23 cellular contexts compared by ENCODE assay signal in the genomic region with DNA sequence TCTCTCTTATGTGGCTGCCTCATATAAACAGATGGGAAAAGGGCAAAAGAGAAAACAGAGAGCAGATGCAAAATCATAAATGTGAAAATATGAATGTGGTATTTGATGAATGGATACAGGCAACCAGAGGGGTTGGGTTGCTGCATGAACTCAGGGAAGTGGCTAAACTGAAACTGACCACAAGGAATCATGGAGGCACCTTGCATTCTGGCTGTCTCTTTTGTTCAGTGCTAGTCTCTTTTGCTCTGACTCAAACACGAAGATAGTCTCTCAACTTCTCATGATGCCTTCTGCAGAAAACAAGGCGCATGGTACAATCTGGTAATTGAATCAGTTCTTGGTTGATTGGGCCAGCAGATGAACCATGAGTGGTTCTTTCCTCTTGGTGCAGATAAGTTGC.
"Had no signal": no experiment of that assay in that cellular context is flagged by ENCODE, and none has a peak within 500 bp of the region (broad histone marks: within the 10 kb centered on the region; RNA-seq: fewer than 3 reads in every experiment).

No MANE protein-coding gene starts in this region.

- H3K27me3 ChIP-seq: gastroesophageal sphincter, thyroid gland, upper lobe of right lung had no signal

- H3K4me3 ChIP-seq: gastroesophageal sphincter, skin epidermis, thyroid gland, upper lobe of right lung had no signal

- H3K36me3 ChIP-seq: gastroesophageal sphincter, thyroid gland, upper lobe of right lung had no signal

- H3K9me3 ChIP-seq: gastroesophageal sphincter, thyroid gland, upper lobe of right lung had no signal

- H3K27ac ChIP-seq: epithelial cell of prostate, gastroesophageal sphincter, parathyroid adenoma, skin epidermis, thyroid gland, upper lobe of right lung had no signal

- DNase-seq: activated CD4-positive, alpha-beta T cell treated with anti-CD3 and anti-CD28 coated beads for 4 hours; activated CD4-positive, alpha-beta T cell treated with anti-CD3 and anti-CD28 coated beads, Interleukin-2, amount 50 U/mL, for 48 hours; activated CD4-positive, CD25-positive, alpha-beta regulatory T cell; activated CD8-positive, alpha-beta memory T cell treated with anti-CD3 and anti-CD28 coated beads, Interleukin-2, amount 50 U/mL, for 48 hours; activated naive CD4-positive, alpha-beta T cell treated with Interleukin-2 at 50 U/mL for 16 hours; activated naive CD8-positive, alpha-beta T cell treated with anti-CD3 and anti-CD28 coated beads for 36 hours; activated T-cell treated with anti-CD3 and anti-CD28 coated beads, Interleukin-2, amount 50 U/mL, for 48 hours; amniotic stem cell; cortex of kidney; head of caudate nucleus; islet precursor cell; left colon; nucleus accumbens; right cardiac atrium; stimulated activated CD4-positive, alpha-beta T cell treated with anti-CD3 and anti-CD28 coated beads, Interleukin-1b, Interleukin-23, amount 100 ng/mL, for 48 hours; substantia nigra; T-helper 9 cell; thyroid gland; upper lobe of right lung had no signal
